13 cellular contexts compared by ENCODE assay signal in genomic region chr7:116956515-116956804, GRCh38. TPM values are rescaled to one million over a fixed set of nuclear protein-coding genes. Genes with fewer than 3 reads are reported as not detected.
DNase-seq lines count a peak whose midpoint lies in the region; ATAC-seq and TF ChIP-seq lines count a peak whose summit lies in the region.
"Had no signal": no experiment of that assay in that cellular context is flagged by ENCODE, and none has a peak within 500 bp of the region (broad histone marks: within the 10 kb centered on the region; RNA-seq: fewer than 3 reads in every experiment).

No MANE protein-coding gene starts in this region.

- no peak for DNase-seq in CD4-positive, alpha-beta T cell
- peak; percentile 28 for DNase-seq in NCI-H524 treated with DMSO at 0.1 percent for 48 hours (lab: John Stamatoyannopoulos, UW)
- DNase-seq in spleen, result no peak
- DNase-seq in endothelial cell (ENCODE audit: low spot score), result no peak
- no peak for DNase-seq in COLO668 (lab: John Stamatoyannopoulos, UW; ENCODE audit: unreplicated experiment)
- DNase-seq in RPMI8226, result no peak
- no peak for DNase-seq in NCI-H2227 (lab: John Stamatoyannopoulos, UW; ENCODE audit: unreplicated experiment)
- DNase-seq: central memory CD4-positive, alpha-beta T cell; left colon; MM.1S had no signal

- POLR2A ChIA-PET in CD4-positive, alpha-beta T cell (lab: Charles Lee), result interaction anchor here (1.5 kb wide), 1 partner anchor 51 kb away, joined by 5 read pairs; no protein-coding TSS in a partner anchor

- H3K27ac ChIP-seq in CD4-positive, alpha-beta T cell (ENCODE audit: low read depth, low read length), result no peak overlapping the region
- H3K27ac ChIP-seq in gastroesophageal sphincter, result peak overlapping the region; percentile 84 to 100 (median 98)
- H3K27ac ChIP-seq in spleen, result peak overlapping the region in 6 of 8 donors; percentile 14 to 98 (median 34)
- H3K27ac ChIP-seq: neural progenitor cell had no signal

- H3K27me3 Mint-ChIP-seq in CD4-positive, alpha-beta T cell, result no peaks in the 10 kb centered on the region
- peaks cover 8% of the 10 kb centered on the region for H3K27me3 Mint-ChIP-seq in endothelial cell (ENCODE audit: unreplicated experiment)

- no peaks in the 10 kb centered on the region for H3K27me3 ChIP-seq in CD4-positive, alpha-beta T cell (ENCODE audit: control insufficient read depth, insufficient read depth, low read length)
- H3K27me3 ChIP-seq in gastroesophageal sphincter (no peaks in the 10 kb centered on the region), spleen (replicated peaks in 1 of 7) (no peaks in the 10 kb centered on the region)
- H3K27me3 ChIP-seq: neural progenitor cell had no signal

- TF ChIP-seq CTCF in CD4-positive, alpha-beta T cell (IDR thresholded peaks at IDR 0.05), result no peak
- no peak for TF ChIP-seq CTCF in gastroesophageal sphincter (IDR thresholded peaks at IDR 0.05)
- TF ChIP-seq CTCF in spleen (IDR thresholded peaks at IDR 0.05 in 8 of 11, conservative IDR thresholded peaks at IDR 0.05 in 3 of 11), result no peak
- no peak for TF ChIP-seq CTCF in endothelial cell (IDR thresholded peaks at IDR 0.05; ENCODE audit: unreplicated experiment)

- no peaks in the 10 kb centered on the region for H3K9me3 Mint-ChIP-seq in CD4-positive, alpha-beta T cell
- no peaks in the 10 kb centered on the region for H3K9me3 Mint-ChIP-seq in endothelial cell (ENCODE audit: unreplicated experiment)

- WGBS in gastroesophageal sphincter (ENCODE audit: low coverage in 1 of 2), 2 donors, result 67 to 86% methylated on average over 1 of the region's 1 CpG
- 67 to 91% (median 75%) methylated on average over 1 of the region's 1 CpG for WGBS in spleen, 5 donors

- CTCF ChIA-PET in CD4-positive, alpha-beta T cell (lab: Charles Lee), result interaction anchor here (0.7 to 1.2 kb wide), 2 partner anchors 26 to 29 kb away, joined by 3 read pairs; no protein-coding TSS in a partner anchor

- no peak for TF ChIP-seq POLR2A in gastroesophageal sphincter (IDR thresholded peaks at IDR 0.05)
- no peak for TF ChIP-seq POLR2A in spleen (IDR thresholded peaks at IDR 0.05)

- H3K4me3 ChIP-seq in gastroesophageal sphincter (no peak overlapping the region), spleen (no peak overlapping the region)
- H3K4me3 ChIP-seq: neural progenitor cell, smooth muscle cell had no signal

- intact Hi-C loops in CD4-positive, alpha-beta T cell (cut with DNase I, micrococcal nuclease), result loop anchor here in 1 of 2 experiments (5.0 kb wide), 1 partner anchor 749 kb away; no protein-coding TSS in a partner anchor
- intact Hi-C loops in spleen (cut with DNase I; ENCODE audit: low total_unique reads), result no loop called here

- H3K4me3 Mint-ChIP-seq in CD4-positive, alpha-beta T cell, result peak overlapping the region; percentile 12
- H3K4me3 Mint-ChIP-seq in endothelial cell (ENCODE audit: unreplicated experiment), result no peak overlapping the region
- H3K4me3 Mint-ChIP-seq: neural progenitor cell had no signal

- TF ChIP-seq EP300 in gastroesophageal sphincter (IDR thresholded peaks at IDR 0.05), result no peak

- H3K36me3 Mint-ChIP-seq in CD4-positive, alpha-beta T cell (ENCODE audit: low read depth), result peaks cover 6% of the 10 kb centered on the region
- H3K36me3 Mint-ChIP-seq in endothelial cell (ENCODE audit: low read depth, unreplicated experiment), result peaks cover 2% of the 10 kb centered on the region

- H3K4me1 ChIP-seq in gastroesophageal sphincter (peaks cover 4 to 41% (median 17%) of the 10 kb centered on the region in 3 donors), spleen (peaks cover 11 to 40% (median 28%) of the 10 kb centered on the region in 6 donors)

- no peak overlapping the region for H3K27ac Mint-ChIP-seq in CD4-positive, alpha-beta T cell
- no peak overlapping the region for H3K27ac Mint-ChIP-seq in endothelial cell (ENCODE audit: unreplicated experiment)
- H3K27ac Mint-ChIP-seq: neural progenitor cell had no signal

- no peaks in the 10 kb centered on the region for H3K9me3 ChIP-seq in CD4-positive, alpha-beta T cell (ENCODE audit: control insufficient read depth, low read length)
- H3K9me3 ChIP-seq in gastroesophageal sphincter (no peaks in the 10 kb centered on the region), spleen (no peaks in the 10 kb centered on the region)

- H3K36me3 ChIP-seq in gastroesophageal sphincter (no peaks in the 10 kb centered on the region), spleen (no peaks in the 10 kb centered on the region)
- H3K36me3 ChIP-seq: neural progenitor cell had no signal

- H3K4me1 Mint-ChIP-seq in CD4-positive, alpha-beta T cell (ENCODE audit: low read depth), result peaks cover 31% of the 10 kb centered on the region
- peaks cover 30% of the 10 kb centered on the region for H3K4me1 Mint-ChIP-seq in endothelial cell (ENCODE audit: unreplicated experiment)

- no peak for ATAC-seq in CD4-positive, alpha-beta T cell (ENCODE audit: poor library complexity)
- no peak for ATAC-seq in gastroesophageal sphincter
- ATAC-seq: left colon had no signal

RNA-seq across cellular contexts. Expression of gene ST7, which starts 3.2 kb away (rescaled TPM):
- 1 to 10 TPM; 4.9 to 5.4 TPM for total RNA-seq in CD4-positive, alpha-beta T cell
- total RNA-seq in gastroesophageal sphincter, result 10 to 100 TPM; 19.1 to 43.9 (median 24.2) TPM
- total RNA-seq in spleen, result 10 to 100 TPM; 11.7 to 36.4 (median 16.5) TPM
- 10 to 100 TPM in 1 of 3 donors, 1 to 10 TPM in 2; 4.7 to 10.6 (median 5.5) TPM for polyA plus RNA-seq in spleen
- 44.1 TPM for total RNA-seq in endothelial cell (ENCODE audit: unreplicated experiment)
